In genomic region chr1:161131721-161132409, GRCh38 we compare ENCODE assay signal across 1 cellular context.
TF ChIP-seq lines count a peak whose summit lies in the region.

No MANE protein-coding gene starts in this region.

TF ChIP-seq in K562, 482 proteins besides CTCF, POLR2A, EP300 and RAD21 (continued from another document and continues in another):
- TF ChIP-seq E2F6 (IDR thresholded peaks at IDR 0.05; ENCODE audit: borderline replicate concordance in 1 of 2, extremely low read depth in 1 of 2, insufficient read depth in 1 of 2, insufficient read length in 1 of 2, low read depth in 1 of 2, low read length in 1 of 2, poor library complexity in 1 of 2, severe bottlenecking in 1 of 2) (peak in 1 of 2 experiments; percentile 66), SMARCA5 (IDR thresholded peaks at IDR 0.05) (peak; percentile 44; the same call in 1 of the 2 replicates), NRF1 (conservative IDR thresholded peaks at IDR 0.05 in 1 of 2, IDR thresholded peaks at IDR 0.05 in 1 of 2) (no peak), RBFOX2 (IDR thresholded peaks at IDR 0.05; ENCODE audit: low read depth, low read length) (no peak), MIER1 (IDR thresholded peaks at IDR 0.05; ENCODE audit: low read depth) (peak; percentile 70; the same call in 1 of the 2 replicates), NCOA1 (IDR thresholded peaks at IDR 0.05; ENCODE audit: low read depth) (0 out of 2 replicates have a peak, but pooled peaks have one; percentile 15), NFE2L1 (tag; IDR thresholded peaks at IDR 0.05; ENCODE audit: borderline replicate concordance, low read depth) (no peak), BRCA1 (IDR thresholded peaks at IDR 0.05) (no peak), BRCA1 (CRISPR knock-in tag; IDR thresholded peaks at IDR 0.05) (no peak), TBL1XR1 (IDR thresholded peaks at IDR 0.05; ENCODE audit: low read length in 2 of 2) (no peak), HDAC1 (IDR thresholded peaks at IDR 0.05) (peak in 1 of 2 experiments; percentile 88; a peak in 2 of 4 replicates), CBX2 (IDR thresholded peaks at IDR 0.05; ENCODE audit: insufficient read depth, low read length, poor library complexity, severe bottlenecking) (no peak), RBM14 (IDR thresholded peaks at IDR 0.05; ENCODE audit: borderline replicate concordance, insufficient read depth, low read depth, low read length) (no peak), SRSF1 (IDR thresholded peaks at IDR 0.05; ENCODE audit: low read depth, low read length) (no peak), ZBTB26 (CRISPR knock-in tag; IDR thresholded peaks at IDR 0.05) (peak; percentile 9; the same call in 1 of the 2 replicates), GTF2A2 (tag; IDR thresholded peaks at IDR 0.05) (0 out of 2 replicates have a peak, but pooled peaks have one; percentile 22), PURB (CRISPR knock-in tag; IDR thresholded peaks at IDR 0.05; ENCODE audit: low read depth) (no peak), RBBP5 (IDR thresholded peaks at IDR 0.05; ENCODE audit: borderline replicate concordance, insufficient read depth, low read length, poor library complexity, severe bottlenecking) (peak; percentile 7), BCL6 (CRISPR knock-in tag; IDR thresholded peaks at IDR 0.05) (no peak), PHF21A (IDR thresholded peaks at IDR 0.05; ENCODE audit: borderline replicate concordance, low read depth) (peak; percentile 56; the same call in 1 of the 2 replicates), NBN (IDR thresholded peaks at IDR 0.05; ENCODE audit: low read depth) (peak; percentile 79; the same call in 1 of the 2 replicates), ELF2 (CRISPR knock-in tag; IDR thresholded peaks at IDR 0.05) (no peak), HNRNPUL1 (IDR thresholded peaks at IDR 0.05; ENCODE audit: low read length) (no peak), ZKSCAN8 (CRISPR knock-in tag; IDR thresholded peaks at IDR 0.05) (no peak), KDM1A (IDR thresholded peaks at IDR 0.05) (peak; percentile 11 to 16; a peak in 1 of 4 replicates), KDM5B (IDR thresholded peaks at IDR 0.05; ENCODE audit: insufficient replicate concordance, low read depth, low read length) (peak; percentile 16), ZNF740 (CRISPR knock-in tag; IDR thresholded peaks at IDR 0.05) (no peak), ZNF740 (tag; IDR thresholded peaks at IDR 0.05) (0 out of 4 replicates have a peak, but pooled peaks of 1 of the 2 experiments have one; percentile 18), ZFX (CRISPR knock-in tag; IDR thresholded peaks at IDR 0.05) (0 out of 2 replicates have a peak, but pooled peaks have one; percentile 63), ZNF592 (IDR thresholded peaks at IDR 0.05) (no peak), BRD9 (IDR thresholded peaks at IDR 0.05; ENCODE audit: low read depth, partially characterized antibody) (peak; percentile 53), ZNF143 (CRISPR knock-in tag; IDR thresholded peaks at IDR 0.05) (no peak), SAP30 (IDR thresholded peaks at IDR 0.05; ENCODE audit: borderline replicate concordance, insufficient read depth, low read depth, low read length, poor library complexity, severe bottlenecking) (peak; percentile 31), DIDO1 (tag; IDR thresholded peaks at IDR 0.05; ENCODE audit: low read depth) (peak; percentile 51; the same call in 1 of the 2 replicates), SNIP1 (IDR thresholded peaks at IDR 0.05; ENCODE audit: low read depth) (0 out of 2 replicates have a peak, but pooled peaks have one; percentile 13)
- TF ChIP-seq, protein P1, sequence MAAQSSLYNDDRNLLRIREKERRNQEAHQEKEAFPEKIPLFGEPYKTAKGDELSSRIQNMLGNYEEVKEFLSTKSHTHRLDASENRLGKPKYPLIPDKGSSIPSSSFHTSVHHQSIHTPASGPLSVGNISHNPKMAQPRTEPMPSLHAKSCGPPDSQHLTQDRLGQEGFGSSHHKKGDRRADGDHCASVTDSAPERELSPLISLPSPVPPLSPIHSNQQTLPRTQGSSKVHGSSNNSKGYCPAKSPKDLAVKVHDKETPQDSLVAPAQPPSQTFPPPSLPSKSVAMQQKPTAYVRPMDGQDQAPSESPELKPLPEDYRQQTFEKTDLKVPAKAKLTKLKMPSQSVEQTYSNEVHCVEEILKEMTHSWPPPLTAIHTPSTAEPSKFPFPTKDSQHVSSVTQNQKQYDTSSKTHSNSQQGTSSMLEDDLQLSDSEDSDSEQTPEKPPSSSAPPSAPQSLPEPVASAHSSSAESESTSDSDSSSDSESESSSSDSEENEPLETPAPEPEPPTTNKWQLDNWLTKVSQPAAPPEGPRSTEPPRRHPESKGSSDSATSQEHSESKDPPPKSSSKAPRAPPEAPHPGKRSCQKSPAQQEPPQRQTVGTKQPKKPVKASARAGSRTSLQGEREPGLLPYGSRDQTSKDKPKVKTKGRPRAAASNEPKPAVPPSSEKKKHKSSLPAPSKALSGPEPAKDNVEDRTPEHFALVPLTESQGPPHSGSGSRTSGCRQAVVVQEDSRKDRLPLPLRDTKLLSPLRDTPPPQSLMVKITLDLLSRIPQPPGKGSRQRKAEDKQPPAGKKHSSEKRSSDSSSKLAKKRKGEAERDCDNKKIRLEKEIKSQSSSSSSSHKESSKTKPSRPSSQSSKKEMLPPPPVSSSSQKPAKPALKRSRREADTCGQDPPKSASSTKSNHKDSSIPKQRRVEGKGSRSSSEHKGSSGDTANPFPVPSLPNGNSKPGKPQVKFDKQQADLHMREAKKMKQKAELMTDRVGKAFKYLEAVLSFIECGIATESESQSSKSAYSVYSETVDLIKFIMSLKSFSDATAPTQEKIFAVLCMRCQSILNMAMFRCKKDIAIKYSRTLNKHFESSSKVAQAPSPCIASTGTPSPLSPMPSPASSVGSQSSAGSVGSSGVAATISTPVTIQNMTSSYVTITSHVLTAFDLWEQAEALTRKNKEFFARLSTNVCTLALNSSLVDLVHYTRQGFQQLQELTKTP (IDR thresholded peaks at IDR 0.05; ENCODE audit: low read depth in 1 of 2, partially characterized antibody in 2 of 2): peak; percentile 52 to 53
- TF ChIP-seq, protein P2, sequence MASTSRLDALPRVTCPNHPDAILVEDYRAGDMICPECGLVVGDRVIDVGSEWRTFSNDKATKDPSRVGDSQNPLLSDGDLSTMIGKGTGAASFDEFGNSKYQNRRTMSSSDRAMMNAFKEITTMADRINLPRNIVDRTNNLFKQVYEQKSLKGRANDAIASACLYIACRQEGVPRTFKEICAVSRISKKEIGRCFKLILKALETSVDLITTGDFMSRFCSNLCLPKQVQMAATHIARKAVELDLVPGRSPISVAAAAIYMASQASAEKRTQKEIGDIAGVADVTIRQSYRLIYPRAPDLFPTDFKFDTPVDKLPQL (IDR thresholded peaks at IDR 0.05; ENCODE audit: extremely low read depth, insufficient read length): no peak
- TF ChIP-seq, protein P3, sequence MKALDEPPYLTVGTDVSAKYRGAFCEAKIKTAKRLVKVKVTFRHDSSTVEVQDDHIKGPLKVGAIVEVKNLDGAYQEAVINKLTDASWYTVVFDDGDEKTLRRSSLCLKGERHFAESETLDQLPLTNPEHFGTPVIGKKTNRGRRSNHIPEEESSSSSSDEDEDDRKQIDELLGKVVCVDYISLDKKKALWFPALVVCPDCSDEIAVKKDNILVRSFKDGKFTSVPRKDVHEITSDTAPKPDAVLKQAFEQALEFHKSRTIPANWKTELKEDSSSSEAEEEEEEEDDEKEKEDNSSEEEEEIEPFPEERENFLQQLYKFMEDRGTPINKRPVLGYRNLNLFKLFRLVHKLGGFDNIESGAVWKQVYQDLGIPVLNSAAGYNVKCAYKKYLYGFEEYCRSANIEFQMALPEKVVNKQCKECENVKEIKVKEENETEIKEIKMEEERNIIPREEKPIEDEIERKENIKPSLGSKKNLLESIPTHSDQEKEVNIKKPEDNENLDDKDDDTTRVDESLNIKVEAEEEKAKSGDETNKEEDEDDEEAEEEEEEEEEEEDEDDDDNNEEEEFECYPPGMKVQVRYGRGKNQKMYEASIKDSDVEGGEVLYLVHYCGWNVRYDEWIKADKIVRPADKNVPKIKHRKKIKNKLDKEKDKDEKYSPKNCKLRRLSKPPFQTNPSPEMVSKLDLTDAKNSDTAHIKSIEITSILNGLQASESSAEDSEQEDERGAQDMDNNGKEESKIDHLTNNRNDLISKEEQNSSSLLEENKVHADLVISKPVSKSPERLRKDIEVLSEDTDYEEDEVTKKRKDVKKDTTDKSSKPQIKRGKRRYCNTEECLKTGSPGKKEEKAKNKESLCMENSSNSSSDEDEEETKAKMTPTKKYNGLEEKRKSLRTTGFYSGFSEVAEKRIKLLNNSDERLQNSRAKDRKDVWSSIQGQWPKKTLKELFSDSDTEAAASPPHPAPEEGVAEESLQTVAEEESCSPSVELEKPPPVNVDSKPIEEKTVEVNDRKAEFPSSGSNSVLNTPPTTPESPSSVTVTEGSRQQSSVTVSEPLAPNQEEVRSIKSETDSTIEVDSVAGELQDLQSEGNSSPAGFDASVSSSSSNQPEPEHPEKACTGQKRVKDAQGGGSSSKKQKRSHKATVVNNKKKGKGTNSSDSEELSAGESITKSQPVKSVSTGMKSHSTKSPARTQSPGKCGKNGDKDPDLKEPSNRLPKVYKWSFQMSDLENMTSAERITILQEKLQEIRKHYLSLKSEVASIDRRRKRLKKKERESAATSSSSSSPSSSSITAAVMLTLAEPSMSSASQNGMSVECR (CRISPR knock-in tag; IDR thresholded peaks at IDR 0.05): peak; percentile 40
- TF ChIP-seq, protein P4, sequence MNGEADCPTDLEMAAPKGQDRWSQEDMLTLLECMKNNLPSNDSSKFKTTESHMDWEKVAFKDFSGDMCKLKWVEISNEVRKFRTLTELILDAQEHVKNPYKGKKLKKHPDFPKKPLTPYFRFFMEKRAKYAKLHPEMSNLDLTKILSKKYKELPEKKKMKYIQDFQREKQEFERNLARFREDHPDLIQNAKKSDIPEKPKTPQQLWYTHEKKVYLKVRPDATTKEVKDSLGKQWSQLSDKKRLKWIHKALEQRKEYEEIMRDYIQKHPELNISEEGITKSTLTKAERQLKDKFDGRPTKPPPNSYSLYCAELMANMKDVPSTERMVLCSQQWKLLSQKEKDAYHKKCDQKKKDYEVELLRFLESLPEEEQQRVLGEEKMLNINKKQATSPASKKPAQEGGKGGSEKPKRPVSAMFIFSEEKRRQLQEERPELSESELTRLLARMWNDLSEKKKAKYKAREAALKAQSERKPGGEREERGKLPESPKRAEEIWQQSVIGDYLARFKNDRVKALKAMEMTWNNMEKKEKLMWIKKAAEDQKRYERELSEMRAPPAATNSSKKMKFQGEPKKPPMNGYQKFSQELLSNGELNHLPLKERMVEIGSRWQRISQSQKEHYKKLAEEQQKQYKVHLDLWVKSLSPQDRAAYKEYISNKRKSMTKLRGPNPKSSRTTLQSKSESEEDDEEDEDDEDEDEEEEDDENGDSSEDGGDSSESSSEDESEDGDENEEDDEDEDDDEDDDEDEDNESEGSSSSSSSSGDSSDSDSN (IDR thresholded peaks at IDR 0.05; ENCODE audit: borderline replicate concordance in 1 of 2, low read depth in 2 of 2, low read length in 2 of 2): no peak
- TF ChIP-seq, protein P5, sequence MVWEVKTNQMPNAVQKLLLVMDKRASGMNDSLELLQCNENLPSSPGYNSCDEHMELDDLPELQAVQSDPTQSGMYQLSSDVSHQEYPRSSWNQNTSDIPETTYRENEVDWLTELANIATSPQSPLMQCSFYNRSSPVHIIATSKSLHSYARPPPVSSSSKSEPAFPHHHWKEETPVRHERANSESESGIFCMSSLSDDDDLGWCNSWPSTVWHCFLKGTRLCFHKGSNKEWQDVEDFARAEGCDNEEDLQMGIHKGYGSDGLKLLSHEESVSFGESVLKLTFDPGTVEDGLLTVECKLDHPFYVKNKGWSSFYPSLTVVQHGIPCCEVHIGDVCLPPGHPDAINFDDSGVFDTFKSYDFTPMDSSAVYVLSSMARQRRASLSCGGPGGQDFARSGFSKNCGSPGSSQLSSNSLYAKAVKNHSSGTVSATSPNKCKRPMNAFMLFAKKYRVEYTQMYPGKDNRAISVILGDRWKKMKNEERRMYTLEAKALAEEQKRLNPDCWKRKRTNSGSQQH (CRISPR knock-in tag; IDR thresholded peaks at IDR 0.05): peak; percentile 66; the same call in 1 of the 2 replicates
